13 cellular contexts compared by ENCODE assay signal in genomic region chr9:100294341-100294740, GRCh38.
"Had no signal": no experiment of that assay in that cellular context is flagged by ENCODE, and none has a peak within 500 bp of the region (broad histone marks: within the 10 kb centered on the region; RNA-seq: fewer than 3 reads in every experiment).

No MANE protein-coding gene starts in this region.

- H3K27me3 Mint-ChIP-seq: activated CD8-positive, alpha-beta T cell treated with anti-CD3 and anti-CD28 coated beads for 36 hours; activated naive CD8-positive, alpha-beta T cell; naive thymus-derived CD4-positive, alpha-beta T cell had no signal

- ATAC-seq: activated CD8-positive, alpha-beta T cell treated with anti-CD3 and anti-CD28 coated beads for 36 hours; naive thymus-derived CD4-positive, alpha-beta T cell had no signal

- H3K79me2 ChIP-seq: parathyroid adenoma had no signal

- H3K27ac Mint-ChIP-seq: activated CD8-positive, alpha-beta T cell treated with anti-CD3 and anti-CD28 coated beads for 36 hours had no signal

- H3K4me3 Mint-ChIP-seq: activated CD8-positive, alpha-beta T cell treated with anti-CD3 and anti-CD28 coated beads for 36 hours; activated naive CD8-positive, alpha-beta T cell had no signal

- H3K4me3 ChIP-seq: esophagus muscularis mucosa had no signal

- H3K27me3 ChIP-seq: esophagus muscularis mucosa, neutrophil had no signal

- H2AFZ ChIP-seq: parathyroid adenoma had no signal

- H3K27ac ChIP-seq: esophagus muscularis mucosa, neutrophil, parathyroid adenoma, WERI-Rb-1 had no signal

- H3K9me3 Mint-ChIP-seq: activated CD8-positive, alpha-beta T cell treated with anti-CD3 and anti-CD28 coated beads for 36 hours had no signal

- DNase-seq: activated CD8-positive, alpha-beta memory T cell treated with anti-CD3 and anti-CD28 coated beads, Interleukin-2, amount 50 U/mL, for 4 hours; activated CD8-positive, alpha-beta T cell treated with anti-CD3 and anti-CD28 coated beads for 36 hours; activated gamma-delta T cell treated with Interleukin-2 at 50 U/mL for 16 hours; anterior cingulate cortex; head of caudate nucleus; mammary epithelial cell; naive thymus-derived CD4-positive, alpha-beta T cell; stimulated activated CD4-positive, alpha-beta T cell treated with anti-CD3 and anti-CD28 coated beads, Interleukin-1b, Interleukin-23, amount 100 ng/mL, for 48 hours; WERI-Rb-1 had no signal

- H3K4me1 ChIP-seq: parathyroid adenoma had no signal
